9 cellular contexts compared by ENCODE assay signal in the genomic region with DNA sequence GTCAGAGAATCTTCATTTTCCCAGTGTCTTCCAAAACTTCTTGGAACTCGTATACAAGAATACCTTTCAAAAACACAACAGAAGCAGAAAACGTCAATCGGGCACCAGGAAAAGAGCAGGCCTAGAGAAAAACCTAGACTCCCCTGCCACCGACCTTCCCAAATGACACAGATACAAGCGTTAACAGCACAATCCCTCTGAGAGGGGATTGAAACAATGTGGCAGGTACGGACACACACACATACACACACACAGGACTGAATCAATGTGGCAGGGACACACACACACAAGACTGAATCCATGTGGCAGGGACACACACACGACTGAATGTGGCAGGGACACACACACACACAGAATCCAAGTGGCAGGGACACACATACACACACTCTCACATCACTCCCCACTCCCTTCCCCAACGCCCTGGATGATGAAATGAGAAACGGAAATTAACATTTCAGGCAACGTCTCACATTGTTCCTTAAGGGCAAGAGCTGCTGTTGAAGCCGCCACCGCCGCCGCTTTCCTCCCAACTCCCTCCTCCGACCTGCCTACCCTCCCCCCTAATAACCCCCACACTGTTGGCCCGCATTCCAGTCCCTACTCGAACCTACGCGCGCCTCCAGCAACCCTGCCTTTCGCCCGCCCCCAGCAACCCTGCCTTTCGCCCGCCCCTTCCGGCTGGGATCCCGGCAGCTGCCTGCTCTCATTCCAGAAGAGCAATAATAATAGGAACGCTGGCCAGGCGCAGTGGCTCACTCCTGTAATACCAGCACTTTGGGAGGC.
A peak's percentile ranks its signal among the peaks of the same experiment; 100 is the strongest.
DNase-seq lines count a peak whose midpoint lies in the region; ATAC-seq, FAIRE-seq and TF ChIP-seq lines count a peak whose summit lies in the region.
"Had no signal": no experiment of that assay in that cellular context is flagged by ENCODE, and none has a peak within 500 bp of the region (broad histone marks: within the 10 kb centered on the region; RNA-seq: fewer than 3 reads in every experiment).

No MANE protein-coding gene starts in this region.

- ATAC-seq in aorta (ENCODE audit: low FRiP score) = no peak

- H3K4me3 Mint-ChIP-seq in type B pancreatic cell = no peak overlapping the region
- H3K4me3 Mint-ChIP-seq: neural crest cell had no signal

- intact Hi-C loops in aorta (cut with DNase I) (no loop called here), ovary (cut with DNase I) (no loop called here)

- H3K27me3 ChIP-seq in aorta (ENCODE audit: control insufficient read depth in 1 of 2, insufficient read depth in 2 of 2, low read length in 1 of 2) = no peaks in the 10 kb centered on the region
- H3K27me3 ChIP-seq in ovary = no peaks in the 10 kb centered on the region

- no peak for TF ChIP-seq EP300 in ovary (IDR thresholded peaks at IDR 0.05)

- DNase-seq in Ammon's horn (ENCODE audit: low spot score) = peak; percentile 63
- DNase-seq in KBM-7 = peak; percentile 89
- peak in 32 of 58 donors; percentile 1 to 70 (median 38) for DNase-seq in anterior cingulate cortex (lab: John Stamatoyannopoulos, UW)
- DNase-seq in aorta = no peak
- DNase-seq in ovary = no peak
- DNase-seq in type B pancreatic cell (ENCODE audit: extremely low spot score, unreplicated experiment) = no peak
- DNase-seq in HTR-8/SVneo (ENCODE audit: insufficient read length, low spot score) = no peak

- H3K36me3 Mint-ChIP-seq in type B pancreatic cell = no peaks in the 10 kb centered on the region

- WGBS in mesodermal cell (ENCODE audit: insufficient coverage in 2 of 2), 2 experiments = 17% methylated on average over 2 of the region's 28 CpGs; no CpG with 5 or more reads in 1 of the 2 experiments
- WGBS in aorta, 2 donors = 1% methylated on average over 28 of the region's 28 CpGs; no CpG with 5 or more reads in 1 of the 2 donors
- WGBS in ovary, 3 donors = no CpG with 5 or more reads among the region's 28 CpGs

- no peak for TF ChIP-seq POLR2A in ovary (IDR thresholded peaks at IDR 0.05)

- no peak overlapping the region for H3K27ac Mint-ChIP-seq in type B pancreatic cell

- H3K4me3 ChIP-seq in mesodermal cell (ENCODE audit: extremely low read depth, insufficient read depth, low read length, poor library complexity, severe bottlenecking) = peak overlapping the region; percentile 43
- H3K4me3 ChIP-seq in aorta (ENCODE audit: low read length in 2 of 2) = peak overlapping the region in 1 of 2 donors; percentile 23
- no peak overlapping the region for H3K4me3 ChIP-seq in ovary

- in situ Hi-C loops in KBM-7 (cut with MboI; ENCODE audit: low pct_unique_long_range_greater_than_20kb, low sequenced_read_pairs) = no loop called here

- H3K27me3 Mint-ChIP-seq in type B pancreatic cell = no peaks in the 10 kb centered on the region

- no peaks in the 10 kb centered on the region for H3K36me3 ChIP-seq in mesodermal cell (ENCODE audit: control insufficient read depth, insufficient read depth, low read length)
- no peaks in the 10 kb centered on the region for H3K36me3 ChIP-seq in aorta (ENCODE audit: control insufficient read depth in 1 of 2, insufficient read depth in 2 of 2, low read length in 1 of 2)
- H3K36me3 ChIP-seq in ovary = no peaks in the 10 kb centered on the region

- no peak for FAIRE-seq in HTR-8/SVneo (lab: Jason Lieb, UNC)

- H3K4me1 ChIP-seq in mesodermal cell (ENCODE audit: control insufficient read depth, insufficient read depth, low read length, poor library complexity, severe bottlenecking) (peaks cover 2% of the 10 kb centered on the region), aorta (ENCODE audit: control insufficient read depth in 1 of 2, insufficient read depth in 2 of 2, low read length in 2 of 2) (no peaks in the 10 kb centered on the region), ovary (ENCODE audit: insufficient read depth) (no peaks in the 10 kb centered on the region)

- H3K4me1 Mint-ChIP-seq in type B pancreatic cell (ENCODE audit: unreplicated experiment) = no peaks in the 10 kb centered on the region
- H3K4me1 Mint-ChIP-seq: neural crest cell had no signal

- no peaks in the 10 kb centered on the region for H3K9me3 Mint-ChIP-seq in type B pancreatic cell
- H3K9me3 Mint-ChIP-seq: neural crest cell had no signal

- TF ChIP-seq CTCF in ovary (IDR thresholded peaks at IDR 0.05) (no peak), type B pancreatic cell (conservative IDR thresholded peaks at IDR 0.05) (no peak)

- H3K9me3 ChIP-seq in mesodermal cell (ENCODE audit: control insufficient read depth, low read length) (no peaks in the 10 kb centered on the region), aorta (ENCODE audit: control insufficient read depth, low read length) (no peaks in the 10 kb centered on the region), ovary (no peaks in the 10 kb centered on the region)

- peak overlapping the region; percentile 77 for H3K27ac ChIP-seq in mesodermal cell (ENCODE audit: low read depth, low read length, severe bottlenecking)
- peak overlapping the region in 1 of 2 donors; percentile 67 for H3K27ac ChIP-seq in aorta (ENCODE audit: low read depth in 1 of 2, low read length in 2 of 2)
- H3K27ac ChIP-seq in ovary = no peak overlapping the region

Comparison
In these comparisons a context has a peak if more than half of its experiments do, and no peak if none do; other contexts are left out.
1. DNase-seq: peak in Ammon's horn (single experiment), KBM-7 (single experiment) and anterior cingulate cortex (32 of 58); none in aorta (0 of 2), ovary (0 of 5), type B pancreatic cell (single experiment) and HTR-8/SVneo (single experiment).